ENCODE assay signal across 8 cellular contexts in the genomic region with DNA sequence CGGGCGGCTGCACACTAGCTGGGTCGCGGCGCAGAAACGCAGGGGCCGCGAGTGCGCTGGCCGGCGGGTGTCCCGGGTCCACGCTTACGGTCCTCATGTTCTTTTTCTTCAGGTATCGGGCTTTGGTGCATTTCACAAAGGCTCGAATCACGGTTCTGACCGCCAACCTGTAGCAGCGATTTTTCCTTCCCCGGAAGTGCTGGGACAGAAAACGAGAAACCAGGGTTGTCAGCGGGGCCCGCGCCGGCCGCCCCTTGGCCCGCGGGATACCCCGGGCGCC. TPM values are rescaled to one million over a fixed set of nuclear protein-coding genes. Genes with fewer than 3 reads are reported as not detected.
DNase-seq lines count a peak whose midpoint lies in the region; ATAC-seq and TF ChIP-seq lines count a peak whose summit lies in the region.

No MANE protein-coding gene starts in this region.

- peaks cover 62% of the 10 kb centered on the region for H3K36me3 Mint-ChIP-seq in stimulated activated naive CD8-positive, alpha-beta T cell treated with anti-CD3 and anti-CD28 coated beads, Interleukin-15, Interleukin-2, amounts not matched to agents 100 ng/mL and 50 ng/mL, for 24 hours (ENCODE audit: low read depth)
- H3K36me3 Mint-ChIP-seq in activated naive CD8-positive, alpha-beta T cell = peaks cover 7% of the 10 kb centered on the region

- 0 to 1% methylated on average over 18 to 20 of the region's 30 CpGs for WGBS in thyroid gland, 2 donors

- no peaks in the 10 kb centered on the region for H3K27me3 ChIP-seq in kidney epithelial cell (ENCODE audit: control insufficient read depth, insufficient read depth, low read length)
- H3K27me3 ChIP-seq in thyroid gland = no peaks in the 10 kb centered on the region

- intact Hi-C loops in thyroid gland (cut with DNase I) = loop anchor here (5.0 kb wide), 1 partner anchor 36 kb away; no protein-coding TSS in a partner anchor

- H3K27me3 Mint-ChIP-seq in stimulated activated naive CD8-positive, alpha-beta T cell treated with anti-CD3 and anti-CD28 coated beads, Interleukin-15, Interleukin-2, amounts not matched to agents 100 ng/mL and 50 ng/mL, for 24 hours = no peaks in the 10 kb centered on the region
- no peaks in the 10 kb centered on the region for H3K27me3 Mint-ChIP-seq in activated naive CD8-positive, alpha-beta T cell

- peak overlapping the region; percentile 86 for H3K4me3 ChIP-seq in kidney epithelial cell (ENCODE audit: low read depth, low read length)
- peak overlapping the region; percentile 92 to 98 (median 96) for H3K4me3 ChIP-seq in thyroid gland (replicated peaks in 1 of 3)

- peaks cover 22 to 29% of the 10 kb centered on the region in 2 donors for H3K4me1 ChIP-seq in thyroid gland

- no peak for DNase-seq in stimulated activated naive CD8-positive, alpha-beta T cell treated with anti-CD3 and anti-CD28 coated beads, Interleukin-15, Interleukin-2, amounts not matched to agents 100 U/mL and 50 U/mL, for 24 hours
- DNase-seq in kidney epithelial cell (ENCODE audit: low read depth) (no peak), thyroid gland (no peak), midbrain (lab: John Stamatoyannopoulos, UW) (no peak)

- H3K27ac ChIP-seq in thyroid gland = peak overlapping the region; percentile 36 to 75 (median 75)

- no peak for TF ChIP-seq POLR2A in thyroid gland (IDR thresholded peaks at IDR 0.05)

- H3K9me3 Mint-ChIP-seq in stimulated activated naive CD8-positive, alpha-beta T cell treated with anti-CD3 and anti-CD28 coated beads, Interleukin-15, Interleukin-2, amounts not matched to agents 100 ng/mL and 50 ng/mL, for 24 hours = no peaks in the 10 kb centered on the region
- H3K9me3 Mint-ChIP-seq in activated naive CD8-positive, alpha-beta T cell (ENCODE audit: low read depth) = no peaks in the 10 kb centered on the region

- TF ChIP-seq CTCF in kidney epithelial cell (IDR thresholded peaks at IDR 0.05; ENCODE audit: insufficient read depth, low read length, poor library complexity, severe bottlenecking) (no peak), thyroid gland (IDR thresholded peaks at IDR 0.05) (no peak)

- H3K36me3 ChIP-seq in kidney epithelial cell (ENCODE audit: control insufficient read depth, insufficient read depth, low read length) (peaks cover 2% of the 10 kb centered on the region), thyroid gland (peaks cover 15 to 25% of the 10 kb centered on the region in 2 donors)

- no peak for ATAC-seq in stimulated activated naive CD8-positive, alpha-beta T cell treated with anti-CD3 and anti-CD28 coated beads, Interleukin-15, Interleukin-2, amounts not matched to agents 100 U/mL and 50 U/mL, for 24 hours
- ATAC-seq in HG03039 (IDR thresholded peaks at IDR 0.05; ENCODE audit: unreplicated experiment) (no peak), GM19324 (IDR thresholded peaks at IDR 0.05; ENCODE audit: low FRiP score, unreplicated experiment) (no peak)

- peaks cover 64% of the 10 kb centered on the region for H3K4me1 Mint-ChIP-seq in stimulated activated naive CD8-positive, alpha-beta T cell treated with anti-CD3 and anti-CD28 coated beads, Interleukin-15, Interleukin-2, amounts not matched to agents 100 ng/mL and 50 ng/mL, for 24 hours (ENCODE audit: low read depth)
- peaks cover 44% of the 10 kb centered on the region for H3K4me1 Mint-ChIP-seq in activated naive CD8-positive, alpha-beta T cell (ENCODE audit: low read depth)

- peak overlapping the region; percentile 94 for H3K27ac Mint-ChIP-seq in stimulated activated naive CD8-positive, alpha-beta T cell treated with anti-CD3 and anti-CD28 coated beads, Interleukin-15, Interleukin-2, amounts not matched to agents 100 ng/mL and 50 ng/mL, for 24 hours
- H3K27ac Mint-ChIP-seq in activated naive CD8-positive, alpha-beta T cell = peak overlapping the region; percentile 95

- H3K9me3 ChIP-seq in thyroid gland = no peaks in the 10 kb centered on the region

- peak overlapping the region; percentile 95 for H3K4me3 Mint-ChIP-seq in stimulated activated naive CD8-positive, alpha-beta T cell treated with anti-CD3 and anti-CD28 coated beads, Interleukin-15, Interleukin-2, amounts not matched to agents 100 ng/mL and 50 ng/mL, for 24 hours
- peak overlapping the region; percentile 95 for H3K4me3 Mint-ChIP-seq in activated naive CD8-positive, alpha-beta T cell

RNA-seq across cellular contexts. Expression of gene MRPL20, which starts 0.3 kb away (rescaled TPM):
- total RNA-seq in kidney epithelial cell (134 and 159 TPM in 2 replicates), thyroid gland (100 to 1,000 TPM; 123 to 199 (median 160) TPM)

RNA-seq across cellular contexts. Expression of gene CCNL2, which starts 7.6 kb away (rescaled TPM):
- 134 and 136 TPM in 2 replicates for total RNA-seq in kidney epithelial cell
- 100 to 1,000 TPM; 167 to 307 (median 215) TPM for total RNA-seq in thyroid gland

RNA-seq across cellular contexts. Expression of gene ANKRD65, which starts 14.3 kb away (rescaled TPM):
- 1.4 and 1.6 TPM in 2 replicates for total RNA-seq in kidney epithelial cell
- total RNA-seq in thyroid gland = 1 to 10 TPM; 2.0 to 3.2 (median 2.4) TPM

RNA-seq across cellular contexts. Expression of gene VWA1, which starts 28.7 kb away (rescaled TPM):
- total RNA-seq in kidney epithelial cell (27.6 and 28.3 TPM in 2 replicates), thyroid gland (10 to 100 TPM; 11.4 to 52.0 (median 30.3) TPM)

RNA-seq across cellular contexts. Expression of gene AURKAIP1, which starts 31.8 kb away (rescaled TPM):
- total RNA-seq in kidney epithelial cell (201 and 204 TPM in 2 replicates), thyroid gland (100 to 1,000 TPM in 2 of 4 donors, 10 to 100 TPM in 2; 73.8 to 198 (median 105) TPM)
